In genomic region chr9:123753669-123754307, GRCh38 we compare ENCODE assay signal across 20 cellular contexts.
DNase-seq lines count a peak whose midpoint lies in the region; ATAC-seq, FAIRE-seq and TF ChIP-seq lines count a peak whose summit lies in the region.
"Had no signal": no experiment of that assay in that cellular context is flagged by ENCODE, and none has a peak within 500 bp of the region (broad histone marks: within the 10 kb centered on the region; RNA-seq: fewer than 3 reads in every experiment).

No MANE protein-coding gene starts in this region.

- H3K9me3 ChIP-seq in GM12878 (replicated peaks; ENCODE audit: control insufficient read depth, insufficient read depth, low read length) (no peaks in the 10 kb centered on the region), right cardiac atrium (ENCODE audit: control insufficient read depth, low read length) (no peaks in the 10 kb centered on the region)
- no peaks in the 10 kb centered on the region for H3K9me3 ChIP-seq in CD8-positive, alpha-beta T cell (ENCODE audit: low read length)
- H3K9me3 ChIP-seq: BE2C had no signal

- H3K4me1 Mint-ChIP-seq in GM23338: peaks cover 46% of the 10 kb centered on the region
- peaks cover 19% of the 10 kb centered on the region for H3K4me1 Mint-ChIP-seq in CD8-positive, alpha-beta T cell (ENCODE audit: low read depth)

- H3K9me2 ChIP-seq in GM23338 (ENCODE audit: insufficient read depth): no peaks in the 10 kb centered on the region

- no peak overlapping the region for H3K9ac ChIP-seq in GM12878 (ENCODE audit: control insufficient read depth, insufficient read depth, low read length)
- H3K9ac ChIP-seq: KMS-11 had no signal

- no peaks in the 10 kb centered on the region for H3F3A ChIP-seq in GM23338 (replicated peaks; ENCODE audit: low read depth)

- WGBS in GM12878 (ENCODE audit: insufficient coverage, insufficient replicate concordance, low lambda C conversion rate, missing lambda C conversion rate): 70% methylated on average over 3 of the region's 3 CpGs
- 85% methylated on average over 3 of the region's 3 CpGs for WGBS in right cardiac atrium

- peak; percentile 6 for DNase-seq in ELR (ENCODE audit: low read depth)
- no peak for DNase-seq in GM23338 (ENCODE audit: low spot score)
- no peak for DNase-seq in GM12878 (ENCODE audit: low read depth, low spot score)
- DNase-seq in renal cortical epithelial cell (ENCODE audit: low read depth): peak; percentile 34
- DNase-seq in CD8-positive, alpha-beta T cell: no peak
- no peak for DNase-seq in DMS53 treated with DMSO at 0.1 percent for 48 hours (lab: John Stamatoyannopoulos, UW; ENCODE audit: unreplicated experiment)
- DNase-seq in right cardiac atrium: no peak
- DNase-seq: BE2C; DMS153; NCI-H1436; NCI-H2081 treated with DMSO at 0.1 percent for 48 hours; NCI-H2227 treated with DMSO at 0.1 percent for 48 hours; NCI-H526; NK-92 treated with Interleukin-12 subunit alpha and Interleukin-12 subunit beta, amount 100 ng/mL, for 24 hours; OCI-M1; RPMI8226; SW 1271 had no signal

- H3K4me2 ChIP-seq in GM23338 (no peak overlapping the region), GM12878 (ENCODE audit: control insufficient read depth, insufficient read depth) (peak overlapping the region; percentile 47)
- H3K4me2 ChIP-seq: KMS-11 had no signal

- no peaks in the 10 kb centered on the region for H3K27me3 ChIP-seq in GM23338 (ENCODE audit: insufficient read depth)
- no peaks in the 10 kb centered on the region for H3K27me3 ChIP-seq in GM12878 (replicated peaks in 1 of 2; ENCODE audit: control insufficient read depth in 2 of 2, insufficient read depth in 2 of 2, low read length in 1 of 2)
- H3K27me3 ChIP-seq in CD8-positive, alpha-beta T cell (ENCODE audit: insufficient read depth, low read length): no peaks in the 10 kb centered on the region
- H3K27me3 ChIP-seq in right cardiac atrium (ENCODE audit: control insufficient read depth, insufficient read depth): no peaks in the 10 kb centered on the region
- H3K27me3 ChIP-seq: BE2C had no signal

- BruUV-seq in GM12878 (replicated peaks; lab: Mats Ljungman, UMichigan): no TSS peak

- H3K27ac ChIP-seq in GM23338 (ENCODE audit: low read depth) (no peak overlapping the region), GM12878 (ENCODE audit: control insufficient read depth, insufficient read depth) (peak overlapping the region; percentile 32; the same call in 1 of the 2 replicates), right cardiac atrium (ENCODE audit: low read length) (no peak overlapping the region)
- H3K27ac ChIP-seq in CD8-positive, alpha-beta T cell (ENCODE audit: low read depth, low read length): no peak overlapping the region
- H3K27ac ChIP-seq: KMS-11 had no signal

- intact Hi-C loops in GM12878 (cut with micrococcal nuclease; ENCODE audit: unreplicated experiment): no loop called here
- intact Hi-C loops in CD8-positive, alpha-beta T cell (cut with DNase I, micrococcal nuclease): no loop called here
- intact Hi-C loops in right cardiac atrium (cut with DNase I): no loop called here

- no peak for ATAC-seq in GM23338
- ATAC-seq in GM12878: peak; percentile 28; the same call in 2 of the 3 replicates
- ATAC-seq in CD8-positive, alpha-beta T cell: no peak
- no peak for ATAC-seq in right cardiac atrium

- H3K4me3 Mint-ChIP-seq in GM23338: no peak overlapping the region
- no peak overlapping the region for H3K4me3 Mint-ChIP-seq in CD8-positive, alpha-beta T cell

- FAIRE-seq in GM12878 (lab: Jason Lieb, UNC): no peak
- FAIRE-seq: G401.6, H54 had no signal

- POLR2A ChIA-PET in GM12878 (lab: Charles Lee): interaction anchor here (0.6 to 1.5 kb wide), 4 partner anchors 8 to 43 kb away, joined by 3 to 4 read pairs (median 4); no protein-coding TSS in a partner anchor
- POLR2A ChIA-PET in CD8-positive, alpha-beta T cell (lab: Charles Lee): no interaction called here

- no peak for TF ChIP-seq EP300 in GM12878 (IDR thresholded peaks at IDR 0.05; ENCODE audit: borderline replicate concordance in 1 of 2, control insufficient read depth in 1 of 2, low read depth in 2 of 2, low read length in 2 of 2)

- peaks cover 5% of the 10 kb centered on the region for H3K27me3 Mint-ChIP-seq in GM23338 (ENCODE audit: insufficient read depth, low read depth, poor library complexity)
- H3K27me3 Mint-ChIP-seq in CD8-positive, alpha-beta T cell (ENCODE audit: low read depth): no peaks in the 10 kb centered on the region

- SMC1A ChIA-PET in GM12878 (lab: Charles Lee; ENCODE audit: uncharacterized antibody, unreplicated experiment): interaction anchor here (0.9 to 9.2 kb wide), 10 partner anchors 8 to 287 kb away, joined by 3 to 92 read pairs (median 6); no protein-coding TSS in a partner anchor

- TF ChIP-seq POLR2A in GM12878 (IDR thresholded peaks at IDR 0.05; ENCODE audit: low read depth, low read length): no peak

- H3K4me3 ChIP-seq in GM23338 (no peak overlapping the region), GM12878 (no peak overlapping the region), right cardiac atrium (ENCODE audit: low read length) (no peak overlapping the region)
- no peak overlapping the region for H3K4me3 ChIP-seq in CD8-positive, alpha-beta T cell (ENCODE audit: low read depth, low read length)

- 0 out of 2 replicates have a peak overlapping the region, but pooled peaks have one; percentile 22 for H3K27ac Mint-ChIP-seq in GM23338
- no peak overlapping the region for H3K27ac Mint-ChIP-seq in CD8-positive, alpha-beta T cell

- in situ Hi-C loops in GM12878 (cut with MboI): no loop called here

- H3K4me1 ChIP-seq in GM23338 (ENCODE audit: insufficient read depth): peaks cover 10% of the 10 kb centered on the region
- H3K4me1 ChIP-seq in GM12878 (ENCODE audit: control insufficient read depth, insufficient read depth, low read length): peaks cover 31% of the 10 kb centered on the region
- H3K4me1 ChIP-seq in CD8-positive, alpha-beta T cell (ENCODE audit: insufficient read depth, low read length): peaks cover 13% of the 10 kb centered on the region
- peaks cover 9% of the 10 kb centered on the region for H3K4me1 ChIP-seq in right cardiac atrium (ENCODE audit: control insufficient read depth, insufficient read depth, low read length)

- H3K79me2 ChIP-seq in GM23338 (replicated peaks; ENCODE audit: insufficient read depth) (no peaks in the 10 kb centered on the region), GM12878 (ENCODE audit: control insufficient read depth, insufficient read depth, low read length) (no peaks in the 10 kb centered on the region; the same call in 1 of the 2 replicates)

- no peaks in the 10 kb centered on the region for H3K36me3 Mint-ChIP-seq in GM23338 (ENCODE audit: low read depth)
- H3K36me3 Mint-ChIP-seq in CD8-positive, alpha-beta T cell: peaks cover 21% of the 10 kb centered on the region

- H4K20me1 ChIP-seq in GM23338 (replicated peaks; ENCODE audit: insufficient read depth) (no peaks in the 10 kb centered on the region), GM12878 (ENCODE audit: control insufficient read depth, insufficient read depth) (no peaks in the 10 kb centered on the region)

- H3K36me3 ChIP-seq in GM23338 (ENCODE audit: insufficient read depth) (no peaks in the 10 kb centered on the region), GM12878 (ENCODE audit: control insufficient read depth in 2 of 2, insufficient read depth in 2 of 2, low read length in 1 of 2) (peaks cover 0 to 7% of the 10 kb centered on the region in 2 experiments; a peak in 1 of 4 replicates)
- H3K36me3 ChIP-seq in CD8-positive, alpha-beta T cell (ENCODE audit: insufficient read depth, low read length): no peaks in the 10 kb centered on the region
- H3K36me3 ChIP-seq: BE2C had no signal

- TF ChIP-seq CTCF in GM23338 (conservative IDR thresholded peaks at IDR 0.05; ENCODE audit: low read depth in 2 of 2): no peak
- no peak for TF ChIP-seq CTCF in GM12878 (IDR thresholded peaks at IDR 0.05 in 2 of 3, conservative IDR thresholded peaks at IDR 0.05 in 1 of 3; ENCODE audit: control insufficient read depth in 2 of 3, extremely low read depth in 1 of 3, insufficient read depth in 1 of 3, low read depth in 3 of 3, low read length in 3 of 3)
- TF ChIP-seq CTCF in CD8-positive, alpha-beta T cell (IDR thresholded peaks at IDR 0.05): no peak

- H2AFZ ChIP-seq in GM23338 (no peak overlapping the region), GM12878 (ENCODE audit: control insufficient read depth, low read depth, low read length) (no peak overlapping the region)

- CTCF ChIA-PET in GM12878 (lab: Yijun Ruan, JAX): interaction anchor here (0.5 to 1.5 kb wide), 7 partner anchors 9 to 222 kb away, joined by 3 to 4 read pairs (median 3); no protein-coding TSS in a partner anchor
- CTCF ChIA-PET in CD8-positive, alpha-beta T cell (lab: Charles Lee): no interaction called here

- RAD21 ChIA-PET in GM12878 (lab: Charles Lee; ENCODE audit: unreplicated experiment): interaction anchor here (0.7 to 1.3 kb wide), 3 partner anchors 11 to 21 kb away, joined by 3 to 4 read pairs (median 3); no protein-coding TSS in a partner anchor

- no peaks in the 10 kb centered on the region for H3K9me3 Mint-ChIP-seq in GM23338
- H3K9me3 Mint-ChIP-seq in CD8-positive, alpha-beta T cell: no peaks in the 10 kb centered on the region

- no peak for TF ChIP-seq RAD21 in GM12878 (IDR thresholded peaks at IDR 0.05; ENCODE audit: insufficient read depth, low read depth, low read length)

TF ChIP-seq in GM23338, 12 proteins besides CTCF, POLR2A, EP300 and RAD21 (continues in another document):
- TF ChIP-seq, protein P1, sequence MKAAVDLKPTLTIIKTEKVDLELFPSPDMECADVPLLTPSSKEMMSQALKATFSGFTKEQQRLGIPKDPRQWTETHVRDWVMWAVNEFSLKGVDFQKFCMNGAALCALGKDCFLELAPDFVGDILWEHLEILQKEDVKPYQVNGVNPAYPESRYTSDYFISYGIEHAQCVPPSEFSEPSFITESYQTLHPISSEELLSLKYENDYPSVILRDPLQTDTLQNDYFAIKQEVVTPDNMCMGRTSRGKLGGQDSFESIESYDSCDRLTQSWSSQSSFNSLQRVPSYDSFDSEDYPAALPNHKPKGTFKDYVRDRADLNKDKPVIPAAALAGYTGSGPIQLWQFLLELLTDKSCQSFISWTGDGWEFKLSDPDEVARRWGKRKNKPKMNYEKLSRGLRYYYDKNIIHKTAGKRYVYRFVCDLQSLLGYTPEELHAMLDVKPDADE (IDR thresholded peaks at IDR 0.05): no peak

TF ChIP-seq in GM12878, 131 proteins besides CTCF, POLR2A, EP300 and RAD21:
- TF ChIP-seq NRF1 (conservative IDR thresholded peaks at IDR 0.05; ENCODE audit: low read depth, low read length): no peak

Comparison
In these comparisons a context has a peak if more than half of its experiments do, and no peak if none do; other contexts are left out.
1. DNase-seq: peak in ELR (single experiment) and renal cortical epithelial cell (single experiment); none in GM23338 (single experiment), GM12878 (single experiment), CD8-positive, alpha-beta T cell (0 of 7), DMS53 treated with DMSO at 0.1 percent for 48 hours (single experiment) and right cardiac atrium (0 of 3).